14 cellular contexts compared by ENCODE assay signal in genomic region chr11:120212926-120213325, GRCh38. TPM values are rescaled to one million over a fixed set of nuclear protein-coding genes. Genes with fewer than 3 reads are reported as not detected.
DNase-seq lines count a peak whose midpoint lies in the region; ATAC-seq and TF ChIP-seq lines count a peak whose summit lies in the region.
"Had no signal": no experiment of that assay in that cellular context is flagged by ENCODE, and none has a peak within 500 bp of the region (broad histone marks: within the 10 kb centered on the region; RNA-seq: fewer than 3 reads in every experiment).

No MANE protein-coding gene starts in this region.

- DNase-seq in ELF-1 (ENCODE audit: low read depth, low spot score) (peak; percentile 75), adrenal gland (peak in 2 of 7 donors; percentile 52 to 66)
- DNase-seq in activated CD4-positive, alpha-beta T cell treated with anti-CD3 and anti-CD28 coated beads, Interleukin-2, amount 50 U/mL, for 48 hours, result no peak
- no peak for DNase-seq in activated T-helper 1 cell treated with anti-CD3 and anti-CD28 coated beads, Interleukin-12 subunit alpha, Interleukin-12 subunit beta, Interleukin-2, Interleukin-4 antibody, amounts not matched to agents 30 ng/mL and 10 ng/mL and 1 ng/mL, durations not matched to agents 14 hours and 24 hours and 36 hours (ENCODE audit: low spot score)
- DNase-seq: activated CD4-positive, alpha-beta memory T cell treated with anti-CD3 and anti-CD28 coated beads, Interleukin-2, amount 10 ng/mL, durations not matched to agents 7 days and 5 days; DMS153; H7; NCI-H2029 had no signal

- H3K9ac ChIP-seq in iPS-18a (ENCODE audit: low read length), result no peak overlapping the region

- peaks cover 13% of the 10 kb centered on the region for H3K4me1 Mint-ChIP-seq in activated T-helper 1 cell treated with anti-CD3 and anti-CD28 coated beads, Interleukin-12 subunit alpha, Interleukin-12 subunit beta, Interleukin-2, Interleukin-4 antibody, amounts not matched to agents 30 ng/mL and 10 ng/mL and 1 ng/mL, durations not matched to agents 14 hours and 24 hours and 36 hours (ENCODE audit: low read depth)

- TF ChIP-seq POLR2A in adrenal gland (IDR thresholded peaks at IDR 0.05), result peak in 1 of 2 donors; percentile 39

- intact Hi-C loops in adrenal gland (cut with DNase I), result no loop called here
- intact Hi-C loops in activated T-helper 1 cell treated with anti-CD3 and anti-CD28 coated beads, Interleukin-12 subunit alpha, Interleukin-12 subunit beta, Interleukin-2, Interleukin-4 antibody, amounts not matched to agents 30 ng/mL and 10 ng/mL and 1 ng/mL, durations not matched to agents 14 hours and 24 hours and 36 hours (cut with micrococcal nuclease), result no loop called here

- peaks cover 2% of the 10 kb centered on the region for H3K36me3 Mint-ChIP-seq in activated T-helper 1 cell treated with anti-CD3 and anti-CD28 coated beads, Interleukin-12 subunit alpha, Interleukin-12 subunit beta, Interleukin-2, Interleukin-4 antibody, amounts not matched to agents 30 ng/mL and 10 ng/mL and 1 ng/mL, durations not matched to agents 14 hours and 24 hours and 36 hours (ENCODE audit: low read depth)

- H3K9me3 ChIP-seq in adrenal gland (replicated peaks in 1 of 3) (no peaks in the 10 kb centered on the region), iPS-18a (ENCODE audit: control insufficient read depth, low read depth, low read length) (no peaks in the 10 kb centered on the region)
- H3K9me3 ChIP-seq: SJSA1 had no signal

- H3K4me3 Mint-ChIP-seq in activated T-helper 1 cell treated with anti-CD3 and anti-CD28 coated beads, Interleukin-12 subunit alpha, Interleukin-12 subunit beta, Interleukin-2, Interleukin-4 antibody, amounts not matched to agents 30 ng/mL and 10 ng/mL and 1 ng/mL, durations not matched to agents 14 hours and 24 hours and 36 hours, result no peak overlapping the region
- H3K4me3 Mint-ChIP-seq: activated CD4-positive, alpha-beta memory T cell treated with anti-CD3 and anti-CD28 coated beads, Interleukin-2, amount 10 ng/mL, durations not matched to agents 7 days and 5 days had no signal

- H3K27me3 Mint-ChIP-seq in activated T-helper 1 cell treated with anti-CD3 and anti-CD28 coated beads, Interleukin-12 subunit alpha, Interleukin-12 subunit beta, Interleukin-2, Interleukin-4 antibody, amounts not matched to agents 30 ng/mL and 10 ng/mL and 1 ng/mL, durations not matched to agents 14 hours and 24 hours and 36 hours (ENCODE audit: insufficient read depth), result peaks cover 43% of the 10 kb centered on the region

- H3K27ac Mint-ChIP-seq in activated T-helper 1 cell treated with anti-CD3 and anti-CD28 coated beads, Interleukin-12 subunit alpha, Interleukin-12 subunit beta, Interleukin-2, Interleukin-4 antibody, amounts not matched to agents 30 ng/mL and 10 ng/mL and 1 ng/mL, durations not matched to agents 14 hours and 24 hours and 36 hours, result no peak overlapping the region
- H3K27ac Mint-ChIP-seq: activated CD4-positive, alpha-beta memory T cell treated with anti-CD3 and anti-CD28 coated beads, Interleukin-2, amount 10 ng/mL, durations not matched to agents 7 days and 5 days had no signal

- peak overlapping the region in 1 of 4 donors; percentile 97 for H3K4me3 ChIP-seq in adrenal gland
- H3K4me3 ChIP-seq in iPS-18a (ENCODE audit: low read length), result peak overlapping the region; percentile 20
- H3K4me3 ChIP-seq in skin epidermis, result peak overlapping the region in 5 of 7 experiments; percentile 52 to 89 (median 69)
- H3K4me3 ChIP-seq: cardiac muscle cell, SJSA1 had no signal

- H3K9me3 Mint-ChIP-seq in activated T-helper 1 cell treated with anti-CD3 and anti-CD28 coated beads, Interleukin-12 subunit alpha, Interleukin-12 subunit beta, Interleukin-2, Interleukin-4 antibody, amounts not matched to agents 30 ng/mL and 10 ng/mL and 1 ng/mL, durations not matched to agents 14 hours and 24 hours and 36 hours, result no peaks in the 10 kb centered on the region
- H3K9me3 Mint-ChIP-seq: activated CD4-positive, alpha-beta memory T cell treated with anti-CD3 and anti-CD28 coated beads, Interleukin-2, amount 10 ng/mL, durations not matched to agents 7 days and 5 days had no signal

- ATAC-seq in GM19324 (IDR thresholded peaks at IDR 0.05; ENCODE audit: low FRiP score, unreplicated experiment) (no peak), HG02678 (IDR thresholded peaks at IDR 0.05; ENCODE audit: unreplicated experiment) (no peak)

- H3K27me3 ChIP-seq in adrenal gland (no peaks in the 10 kb centered on the region), iPS-18a (ENCODE audit: control insufficient read depth, insufficient read depth, low read length) (peaks cover 86% of the 10 kb centered on the region)
- H3K27me3 ChIP-seq: SJSA1 had no signal

- H3K4me1 ChIP-seq in adrenal gland (replicated peaks in 1 of 2) (peaks cover 60 to 77% of the 10 kb centered on the region in 2 donors), iPS-18a (ENCODE audit: control insufficient read depth, low read depth, low read length) (peaks cover 18% of the 10 kb centered on the region)

- TF ChIP-seq CTCF in adrenal gland (IDR thresholded peaks at IDR 0.05), result no peak

- WGBS in adrenal gland, 4 donors, result 42 to 57% (median 43%) methylated on average over 2 of the region's 2 CpGs

- no peaks in the 10 kb centered on the region for H3K36me3 ChIP-seq in adrenal gland (replicated peaks in 1 of 2)
- H3K36me3 ChIP-seq in iPS-18a (ENCODE audit: control insufficient read depth, low read depth, low read length), result no peaks in the 10 kb centered on the region
- H3K36me3 ChIP-seq: cardiac muscle cell, SJSA1 had no signal

- H3K27ac ChIP-seq in adrenal gland (peak overlapping the region in 4 of 5 donors; percentile 61 to 90 (median 87)), iPS-18a (ENCODE audit: low read length) (no peak overlapping the region), skin epidermis (peak overlapping the region in 9 of 21 experiments; percentile 71 to 90 (median 84))
- H3K27ac ChIP-seq: cardiac muscle cell, SJSA1 had no signal

RNA-seq across cellular contexts. Expression of gene OAF, which starts 2.1 kb away (rescaled TPM):
- 100 to 1,000 TPM in 7 of 8 donors, 10 to 100 TPM in 1; 98.6 to 253 (median 182) TPM for total RNA-seq in adrenal gland
- 100 to 1,000 TPM in 1 of 3 donors, 10 to 100 TPM in 2; 67.7 to 105 (median 69.9) TPM for polyA plus RNA-seq in adrenal gland
- total RNA-seq in activated T-helper 1 cell treated with anti-CD3 and anti-CD28 coated beads, Interleukin-12 subunit alpha, Interleukin-12 subunit beta, Interleukin-2, Interleukin-4 antibody, amounts not matched to agents 30 ng/mL and 10 ng/mL and 1 ng/mL, durations not matched to agents 14 hours and 24 hours and 36 hours, result 6.7 and 7.3 TPM in 2 replicates

RNA-seq across cellular contexts. Expression of gene POU2F3, which starts 27.0 kb away (rescaled TPM):
- 1 to 10 TPM in 1 of 8 donors, under 1 TPM in 4, not detected in 3; 0.15 to 1.4 (median 0.41) TPM for total RNA-seq in adrenal gland
- under 1 TPM; 0.07 to 0.40 (median 0.16) TPM for polyA plus RNA-seq in adrenal gland
- 0.36 TPM in 1 of 2 replicates, not detected in the other for total RNA-seq in activated T-helper 1 cell treated with anti-CD3 and anti-CD28 coated beads, Interleukin-12 subunit alpha, Interleukin-12 subunit beta, Interleukin-2, Interleukin-4 antibody, amounts not matched to agents 30 ng/mL and 10 ng/mL and 1 ng/mL, durations not matched to agents 14 hours and 24 hours and 36 hours
- total RNA-seq: activated CD4-positive, alpha-beta memory T cell treated with anti-CD3 and anti-CD28 coated beads, Interleukin-2, amount 10 ng/mL, durations not matched to agents 7 days and 5 days; H7; SJSA1 had no signal

Comparison
In these comparisons a context has a peak if more than half of its experiments do, and no peak if none do; other contexts are left out.
1. RNA of gene OAF, which starts 2.1 kb away (total RNA-seq): 98.6 to 253 TPM in adrenal gland; 6.7 to 7.3 TPM in activated T-helper 1 cell treated with anti-CD3 and anti-CD28 coated beads, Interleukin-12 subunit alpha, Interleukin-12 subunit beta, Interleukin-2, Interleukin-4 antibody, amounts not matched to agents 30 ng/mL and 10 ng/mL and 1 ng/mL, durations not matched to agents 14 hours and 24 hours and 36 hours; every median in the first group is over 10 times any median in the second.